11 cellular contexts compared by ENCODE assay signal in the genomic region with DNA sequence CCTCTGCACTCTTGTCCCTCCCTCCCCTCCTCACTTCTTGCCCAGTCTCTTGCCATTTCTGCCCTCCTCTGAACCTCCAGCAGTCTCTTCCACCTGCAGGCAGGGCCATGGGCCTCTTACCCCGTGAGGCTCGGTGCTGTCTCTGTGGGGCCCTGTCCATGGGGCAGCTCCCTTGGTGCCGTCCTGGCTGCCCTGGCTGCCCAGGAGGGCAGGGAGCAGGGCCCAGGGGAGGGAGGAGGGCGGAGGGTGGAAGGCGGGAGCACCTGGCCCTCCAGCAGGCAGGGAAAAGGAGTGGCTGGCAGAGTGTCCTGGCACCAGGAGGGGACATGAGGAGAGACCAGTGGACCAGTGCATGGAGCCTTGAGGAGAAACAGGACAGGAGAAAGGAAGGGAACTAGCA. TPM values are rescaled to one million over a fixed set of nuclear protein-coding genes. Genes with fewer than 3 reads are reported as not detected.
DNase-seq lines count a peak whose midpoint lies in the region; ATAC-seq and TF ChIP-seq lines count a peak whose summit lies in the region.
"Had no signal": no experiment of that assay in that cellular context is flagged by ENCODE, and none has a peak within 500 bp of the region (broad histone marks: within the 10 kb centered on the region; RNA-seq: fewer than 3 reads in every experiment).

A gene (minus strand): TSS at position 198 of the 400 bp plus-strand sequence. CDS start 38 bp downstream, at position 160.

- H3K9me3 ChIP-seq in T-helper 17 cell (ENCODE audit: control insufficient read depth, low read length, poor library complexity, severe bottlenecking) (no peaks in the 10 kb centered on the region), right cardiac atrium (ENCODE audit: control insufficient read depth, low read length) (no peaks in the 10 kb centered on the region), stomach (no peaks in the 10 kb centered on the region), WERI-Rb-1 (ENCODE audit: severe bottlenecking) (no peaks in the 10 kb centered on the region)

- H3K9me3 Mint-ChIP-seq in T-helper 2 cell treated with Interferon-gamma antibody and Interleukin-4, amounts not matched to agents 5 μg/mL and 100 μg/mL, for 36 hours: no peaks in the 10 kb centered on the region

- H3K4me3 Mint-ChIP-seq in T-helper 2 cell treated with Interferon-gamma antibody and Interleukin-4, amounts not matched to agents 5 μg/mL and 100 μg/mL, for 36 hours: peak within 1 kb of the TSS; percentile 33
- peak within 1 kb of the TSS; percentile 97 for H3K4me3 Mint-ChIP-seq in T-helper 17 cell

- peaks cover 3% of the 10 kb centered on the region for H3K4me1 ChIP-seq in right cardiac atrium (ENCODE audit: control insufficient read depth, insufficient read depth, low read length)
- peaks cover 22 to 60% (median 57%) of the 10 kb centered on the region in 4 donors for H3K4me1 ChIP-seq in stomach

- ATAC-seq in T-helper 17 cell (no peak), right cardiac atrium (peak; percentile 17 to 67)

- peak in 2 of 4 donors; percentile 65 to 67 for TF ChIP-seq POLR2A in stomach (IDR thresholded peaks at IDR 0.05)

- TF ChIP-seq CTCF in stomach (IDR thresholded peaks at IDR 0.05) (peak in 1 of 7 experiments; percentile 14), WERI-Rb-1 (IDR thresholded peaks at IDR 0.05; ENCODE audit: low read depth, low read length) (no peak)

- no peak for DNase-seq in T-helper 2 cell treated with Interferon-gamma antibody and Interleukin-4, amounts not matched to agents 5 μg/mL and 100 μg/mL, for 36 hours (ENCODE audit: low spot score)
- DNase-seq in T-helper 2 cell (no peak), T-helper 17 cell (no peak), right cardiac atrium (peak in 1 of 3 donors; percentile 73), stomach (peak; percentile 88), glomerular visceral epithelial cell (ENCODE audit: extremely low spot score) (no peak), NAMALWA (ENCODE audit: low spot score) (no peak), WERI-Rb-1 (no peak)
- DNase-seq: amniotic stem cell, NCI-H2171 had no signal

- H3K4me3 ChIP-seq in right cardiac atrium (ENCODE audit: low read length): no peak within 1 kb of the TSS
- H3K4me3 ChIP-seq in stomach: peak within 1 kb of the TSS; percentile 42 to 57 (median 48)
- no peak within 1 kb of the TSS for H3K4me3 ChIP-seq in WERI-Rb-1 (ENCODE audit: low read depth, low read length)

- TF ChIP-seq EP300 in stomach (IDR thresholded peaks at IDR 0.05): no peak

- intact Hi-C loops in right cardiac atrium (cut with DNase I) (loop anchor here in 2 of 4 donors (10.0 kb wide), 1 partner anchor 237 kb away; no protein-coding TSS in a partner anchor), stomach (cut with DNase I; ENCODE audit: low total_unique reads) (no loop called here)

- H3K36me3 ChIP-seq in stomach (peaks cover 0 to 4% (median 0%) of the 10 kb centered on the region in 4 donors), WERI-Rb-1 (no peaks in the 10 kb centered on the region)

- H3K27ac Mint-ChIP-seq in T-helper 2 cell treated with Interferon-gamma antibody and Interleukin-4, amounts not matched to agents 5 μg/mL and 100 μg/mL, for 36 hours: peak within 1 kb of the TSS; percentile 86
- H3K27ac Mint-ChIP-seq in T-helper 17 cell: peak within 1 kb of the TSS; percentile 98

- H3K36me3 Mint-ChIP-seq in T-helper 2 cell treated with Interferon-gamma antibody and Interleukin-4, amounts not matched to agents 5 μg/mL and 100 μg/mL, for 36 hours (ENCODE audit: low read depth): no peaks in the 10 kb centered on the region
- no peaks in the 10 kb centered on the region for H3K36me3 Mint-ChIP-seq in T-helper 17 cell (ENCODE audit: low read depth)

- no peaks in the 10 kb centered on the region for H3K27me3 Mint-ChIP-seq in T-helper 2 cell treated with Interferon-gamma antibody and Interleukin-4, amounts not matched to agents 5 μg/mL and 100 μg/mL, for 36 hours (ENCODE audit: low read depth)
- H3K27me3 Mint-ChIP-seq in T-helper 17 cell: no peaks in the 10 kb centered on the region

- peaks cover 54% of the 10 kb centered on the region for H3K4me1 Mint-ChIP-seq in T-helper 2 cell treated with Interferon-gamma antibody and Interleukin-4, amounts not matched to agents 5 μg/mL and 100 μg/mL, for 36 hours (ENCODE audit: low read depth)
- peaks cover 70% of the 10 kb centered on the region for H3K4me1 Mint-ChIP-seq in T-helper 17 cell

- H3K27ac ChIP-seq in right cardiac atrium (ENCODE audit: low read length) (no peak within 1 kb of the TSS), stomach (peak within 1 kb of the TSS; percentile 81 to 95 (median 85)), WERI-Rb-1 (no peak within 1 kb of the TSS)

- H3K27me3 ChIP-seq in right cardiac atrium (ENCODE audit: control insufficient read depth, insufficient read depth) (no peaks in the 10 kb centered on the region), stomach (peaks cover 0 to 42% (median 0%) of the 10 kb centered on the region in 3 donors), WERI-Rb-1 (ENCODE audit: insufficient read depth, low read depth, severe bottlenecking) (no peaks in the 10 kb centered on the region)

- 69% methylated on average over 5 of the region's 5 CpGs for WGBS in right cardiac atrium
- 24 to 43% (median 33%) methylated on average over 5 of the region's 5 CpGs for WGBS in stomach, 5 donors

RNA-seq across cellular contexts. Expression of the gene that starts here (rescaled TPM):
- total RNA-seq in T-helper 17 cell: 10 to 100 TPM; 38.4 to 42.5 TPM
- 1 to 10 TPM; 1.3 to 8.2 (median 5.0) TPM for total RNA-seq in right cardiac atrium
- polyA plus RNA-seq in right cardiac atrium: 3.0 TPM
- total RNA-seq in stomach: 10 to 100 TPM in 3 of 5 donors, 1 to 10 TPM in 2; 1.4 to 28.1 (median 16.2) TPM
- polyA plus RNA-seq in stomach: 10 to 100 TPM; 11.0 to 14.5 (median 11.5) TPM
- total RNA-seq: fibroblast of villous mesenchyme had no signal

Comparison
In these comparisons a context has a peak if more than half of its experiments do, and no peak if none do; other contexts are left out.
1. H3K27ac ChIP-seq: peak in stomach (5 of 5); none in right cardiac atrium (single experiment) and WERI-Rb-1 (single experiment).
2. H3K4me3 ChIP-seq: peak in stomach (4 of 4); none in right cardiac atrium (single experiment) and WERI-Rb-1 (single experiment).